9 cellular contexts compared by ENCODE assay signal in genomic region chr2:20135631-20136050, GRCh38.
DNase-seq lines count a peak whose midpoint lies in the region; ATAC-seq and TF ChIP-seq lines count a peak whose summit lies in the region.
"Had no signal": no experiment of that assay in that cellular context is flagged by ENCODE, and none has a peak within 500 bp of the region (broad histone marks: within the 10 kb centered on the region; RNA-seq: fewer than 3 reads in every experiment).

No MANE protein-coding gene starts in this region.

- DNase-seq in DMS153 (lab: John Stamatoyannopoulos, UW) (peak; percentile 36), DMS153 treated with DMSO at 0.1 percent for 48 hours (lab: John Stamatoyannopoulos, UW; ENCODE audit: unreplicated experiment) (no peak), HuH-7.5 (ENCODE audit: low spot score) (peak; percentile 60), SJSA1 (ENCODE audit: low read depth in 1 of 2, low spot score in 2 of 2) (peak; percentile 56 to 78), cortex of kidney (lab: John Stamatoyannopoulos, UW) (peak; percentile 19), lower leg skin (ENCODE audit: low spot score in 2 of 2) (peak; percentile 66 to 92)
- peak; percentile 26 to 43 for DNase-seq in stimulated activated naive CD8-positive, alpha-beta T cell treated with anti-CD3 and anti-CD28 coated beads, Interleukin-15, amount 100 ng/mL, for 72 hours

- no peak overlapping the region for H3K4me3 Mint-ChIP-seq in stimulated activated naive CD8-positive, alpha-beta T cell treated with anti-CD3 and anti-CD28 coated beads, Interleukin-15, amount 100 ng/mL, for 72 hours
- H3K4me3 Mint-ChIP-seq: activated naive CD4-positive, alpha-beta T cell treated with anti-CD3 and anti-CD28 coated beads, Interleukin-2, amount 50 U/mL, for 24 hours had no signal

- TF ChIP-seq CTCF in lower leg skin (IDR thresholded peaks at IDR 0.05), result peak in 1 of 3 donors; percentile 40

- no peaks in the 10 kb centered on the region for H3K9me3 ChIP-seq in SJSA1 (replicated peaks)

- no peak overlapping the region for H3K27ac Mint-ChIP-seq in stimulated activated naive CD8-positive, alpha-beta T cell treated with anti-CD3 and anti-CD28 coated beads, Interleukin-15, amount 100 ng/mL, for 72 hours
- H3K27ac Mint-ChIP-seq: activated naive CD4-positive, alpha-beta T cell treated with anti-CD3 and anti-CD28 coated beads, Interleukin-2, amount 50 U/mL, for 24 hours had no signal

- H3K36me3 ChIP-seq in SJSA1, result no peaks in the 10 kb centered on the region

- ATAC-seq in GM21576 (IDR thresholded peaks at IDR 0.05; ENCODE audit: unreplicated experiment), result peak; percentile 95
- peak; percentile 64 for ATAC-seq in stimulated activated naive CD8-positive, alpha-beta T cell treated with anti-CD3 and anti-CD28 coated beads, Interleukin-15, amount 100 ng/mL, for 72 hours

- H3K27me3 Mint-ChIP-seq in stimulated activated naive CD8-positive, alpha-beta T cell treated with anti-CD3 and anti-CD28 coated beads, Interleukin-15, amount 100 ng/mL, for 72 hours, result peaks cover 23% of the 10 kb centered on the region

- H3K4me1 ChIP-seq in SJSA1 (replicated peaks), result peaks cover 30% of the 10 kb centered on the region

- no peaks in the 10 kb centered on the region for H3K4me1 Mint-ChIP-seq in stimulated activated naive CD8-positive, alpha-beta T cell treated with anti-CD3 and anti-CD28 coated beads, Interleukin-15, amount 100 ng/mL, for 72 hours
- H3K4me1 Mint-ChIP-seq: activated naive CD4-positive, alpha-beta T cell treated with anti-CD3 and anti-CD28 coated beads, Interleukin-2, amount 50 U/mL, for 24 hours had no signal

- H3K4me3 ChIP-seq in SJSA1 (no peak overlapping the region), lower leg skin (ENCODE audit: low read depth, poor library complexity, severe bottlenecking) (no peak overlapping the region)

- TF ChIP-seq POLR2A in lower leg skin (IDR thresholded peaks at IDR 0.05), result no peak

- intact Hi-C loops in lower leg skin (cut with DNase I; ENCODE audit: low total_unique reads), result no loop called here

- no peaks in the 10 kb centered on the region for H3K27me3 ChIP-seq in SJSA1 (replicated peaks)

- no peaks in the 10 kb centered on the region for H3K9me3 Mint-ChIP-seq in stimulated activated naive CD8-positive, alpha-beta T cell treated with anti-CD3 and anti-CD28 coated beads, Interleukin-15, amount 100 ng/mL, for 72 hours
- H3K9me3 Mint-ChIP-seq: activated naive CD4-positive, alpha-beta T cell treated with anti-CD3 and anti-CD28 coated beads, Interleukin-2, amount 50 U/mL, for 24 hours had no signal

- WGBS in lower leg skin, 2 donors, result 13 to 17% methylated on average over 10 of the region's 10 CpGs

- no peak overlapping the region for H3K27ac ChIP-seq in SJSA1
